13 cellular contexts compared by ENCODE assay signal in genomic region chr20:64232794-64233193, GRCh38. TPM values are rescaled to one million over a fixed set of nuclear protein-coding genes. Genes with fewer than 3 reads are reported as not detected.
DNase-seq lines count a peak whose midpoint lies in the region; ATAC-seq and TF ChIP-seq lines count a peak whose summit lies in the region.
"Had no signal": no experiment of that assay in that cellular context is flagged by ENCODE, and none has a peak within 500 bp of the region (broad histone marks: within the 10 kb centered on the region; RNA-seq: fewer than 3 reads in every experiment).

No MANE protein-coding gene starts in this region.

- H3K36me3 ChIP-seq in body of pancreas (replicated peaks in 1 of 2; ENCODE audit: insufficient read depth in 1 of 2, low read depth in 2 of 2) (no peaks in the 10 kb centered on the region), neural progenitor cell (no peaks in the 10 kb centered on the region), sigmoid colon (no peaks in the 10 kb centered on the region)

- no peaks in the 10 kb centered on the region for H3K79me2 ChIP-seq in neural progenitor cell (ENCODE audit: low read depth)

- H3K4me1 ChIP-seq in body of pancreas (peaks cover 13% of the 10 kb centered on the region), neural progenitor cell (no peaks in the 10 kb centered on the region), sigmoid colon (no peaks in the 10 kb centered on the region)

- H3K9me3 ChIP-seq in body of pancreas (no peaks in the 10 kb centered on the region), neural progenitor cell (ENCODE audit: low read depth) (no peaks in the 10 kb centered on the region), sigmoid colon (no peaks in the 10 kb centered on the region)

- peaks cover 9% of the 10 kb centered on the region for H3K9me3 Mint-ChIP-seq in neural progenitor cell
- H3K9me3 Mint-ChIP-seq: activated CD4-positive, alpha-beta memory T cell treated with anti-CD3 and anti-CD28 coated beads, Interleukin-2, amount 10 ng/mL, durations not matched to agents 7 days and 5 days; activated naive CD8-positive, alpha-beta T cell treated with anti-CD3 and anti-CD28 coated beads for 36 hours; CD8-positive, alpha-beta memory T cell; T-cell had no signal

- TF ChIP-seq CTCF in body of pancreas (IDR thresholded peaks at IDR 0.05): no peak
- TF ChIP-seq CTCF in neural progenitor cell (IDR thresholded peaks at IDR 0.05): no peak
- no peak for TF ChIP-seq CTCF in sigmoid colon (IDR thresholded peaks at IDR 0.05)
- TF ChIP-seq CTCF in foreskin fibroblast (IDR thresholded peaks at IDR 0.05; ENCODE audit: low read depth, low read length): no peak

- H3K27me3 ChIP-seq in body of pancreas (no peaks in the 10 kb centered on the region), neural progenitor cell (no peaks in the 10 kb centered on the region), sigmoid colon (no peaks in the 10 kb centered on the region)

- H3K36me3 Mint-ChIP-seq in neural progenitor cell: no peaks in the 10 kb centered on the region
- H3K36me3 Mint-ChIP-seq: activated naive CD8-positive, alpha-beta T cell treated with anti-CD3 and anti-CD28 coated beads for 36 hours; CD8-positive, alpha-beta memory T cell; T-cell had no signal

- no peak overlapping the region for H2AFZ ChIP-seq in neural progenitor cell (replicated peaks)

- no peak overlapping the region for H3K9ac ChIP-seq in neural progenitor cell

- peak overlapping the region; percentile 50 for H3K27ac Mint-ChIP-seq in neural progenitor cell
- H3K27ac Mint-ChIP-seq: activated CD4-positive, alpha-beta memory T cell treated with anti-CD3 and anti-CD28 coated beads, Interleukin-2, amount 10 ng/mL, durations not matched to agents 7 days and 5 days; activated naive CD8-positive, alpha-beta T cell treated with anti-CD3 and anti-CD28 coated beads for 36 hours had no signal

- DNase-seq in EL: peak; percentile 16
- DNase-seq in NCI-H2029 treated with DMSO at 0.1 percent for 48 hours (lab: John Stamatoyannopoulos, UW): peak; percentile 95
- peak in 3 of 4 donors; percentile 30 to 47 (median 34) for DNase-seq in body of pancreas
- DNase-seq in neural progenitor cell (ENCODE audit: low spot score): no peak
- DNase-seq in sigmoid colon: no peak
- DNase-seq in foreskin fibroblast: no peak
- DNase-seq in NCI-H1694 (lab: John Stamatoyannopoulos, UW): no peak
- DNase-seq: activated CD4-positive, alpha-beta memory T cell treated with anti-CD3 and anti-CD28 coated beads, Interleukin-2, amount 10 ng/mL, durations not matched to agents 7 days and 5 days; activated naive CD8-positive, alpha-beta T cell treated with anti-CD3 and anti-CD28 coated beads for 36 hours; T-cell had no signal

- H3K27me3 Mint-ChIP-seq in neural progenitor cell (ENCODE audit: insufficient read depth, low read depth): no peaks in the 10 kb centered on the region
- H3K27me3 Mint-ChIP-seq: activated CD4-positive, alpha-beta memory T cell treated with anti-CD3 and anti-CD28 coated beads, Interleukin-2, amount 10 ng/mL, durations not matched to agents 7 days and 5 days; activated naive CD8-positive, alpha-beta T cell treated with anti-CD3 and anti-CD28 coated beads for 36 hours; T-cell had no signal

- 60 to 75% methylated on average over 3 of the region's 3 CpGs for WGBS in body of pancreas, 2 donors
- WGBS in sigmoid colon, 2 donors: 52 to 56% methylated on average over 3 of the region's 3 CpGs

- peaks cover 7% of the 10 kb centered on the region for H3K4me1 Mint-ChIP-seq in neural progenitor cell

- peak overlapping the region in 1 of 4 donors; percentile 10 for H3K27ac ChIP-seq in body of pancreas
- H3K27ac ChIP-seq in neural progenitor cell: no peak overlapping the region
- no peak overlapping the region for H3K27ac ChIP-seq in sigmoid colon

- peak; percentile 38 for ATAC-seq in body of pancreas
- no peak for ATAC-seq in GM21423 (IDR thresholded peaks at IDR 0.05; ENCODE audit: unreplicated experiment)
- ATAC-seq: sciatic nerve, T-cell had no signal

- TF ChIP-seq EP300 in sigmoid colon (IDR thresholded peaks at IDR 0.05): no peak

- H3K4me3 ChIP-seq in body of pancreas: no peak overlapping the region
- H3K4me3 ChIP-seq in neural progenitor cell: no peak overlapping the region
- H3K4me3 ChIP-seq in sigmoid colon: no peak overlapping the region
- H3K4me3 ChIP-seq in foreskin fibroblast (ENCODE audit: low read depth in 1 of 2, low read length in 2 of 2): no peak overlapping the region

- intact Hi-C loops in body of pancreas (cut with DNase I): no loop called here
- intact Hi-C loops in sigmoid colon (cut with DNase I): no loop called here

- H3K4me3 Mint-ChIP-seq in neural progenitor cell: no peak overlapping the region
- H3K4me3 Mint-ChIP-seq: activated CD4-positive, alpha-beta memory T cell treated with anti-CD3 and anti-CD28 coated beads, Interleukin-2, amount 10 ng/mL, durations not matched to agents 7 days and 5 days; activated naive CD8-positive, alpha-beta T cell treated with anti-CD3 and anti-CD28 coated beads for 36 hours; CD8-positive, alpha-beta memory T cell; T-cell had no signal

- no peak overlapping the region for H3K4me2 ChIP-seq in neural progenitor cell

- no peak for TF ChIP-seq POLR2A in body of pancreas (IDR thresholded peaks at IDR 0.05)
- no peak for TF ChIP-seq POLR2A in sigmoid colon (IDR thresholded peaks at IDR 0.05)

- no peaks in the 10 kb centered on the region for H3F3A ChIP-seq in neural progenitor cell (ENCODE audit: low read depth)

- no peaks in the 10 kb centered on the region for H4K20me1 ChIP-seq in neural progenitor cell (ENCODE audit: low read depth)

RNA-seq across cellular contexts. Expression of gene PCMTD2, which starts 22.8 kb away (rescaled TPM):
- total RNA-seq in body of pancreas: 10 to 100 TPM; 25.1 to 45.9 TPM
- 101 and 105 TPM in 2 replicates for total RNA-seq in neural progenitor cell (ENCODE audit: low replicate concordance)
- 10 to 100 TPM; 60.3 to 73.9 (median 65.2) TPM for total RNA-seq in sigmoid colon
- polyA plus RNA-seq in sigmoid colon: 10 to 100 TPM in 2 of 3 donors, 1 to 10 TPM in 1; 9.9 to 26.4 (median 18.0) TPM

Comparison
In these comparisons a context has a peak if more than half of its experiments do, and no peak if none do; other contexts are left out.
1. DNase-seq: peak in EL (single experiment), NCI-H2029 treated with DMSO at 0.1 percent for 48 hours (single experiment) and body of pancreas (3 of 4); none in neural progenitor cell (single experiment), sigmoid colon (single experiment), foreskin fibroblast (0 of 2) and NCI-H1694 (single experiment).